1 cellular context compared by ENCODE assay signal in genomic region chr11:117861151-117862018, GRCh38.
TF ChIP-seq lines count a peak whose summit lies in the region.

No MANE protein-coding gene starts in this region.

TF ChIP-seq in SK-N-SH, 30 proteins besides CTCF, POLR2A, EP300 and RAD21 (continued from another document):
- TF ChIP-seq SMC3 (IDR thresholded peaks at IDR 0.05; ENCODE audit: low read depth, low read length) (no peak), POLR2AphosphoS5 (IDR thresholded peaks at IDR 0.05; ENCODE audit: low read depth, low read length) (no peak), TCF12 (IDR thresholded peaks at IDR 0.05) (no peak), TEAD4 (IDR thresholded peaks at IDR 0.05; ENCODE audit: borderline replicate concordance, insufficient read depth) (no peak), MEF2A (IDR thresholded peaks at IDR 0.05; ENCODE audit: borderline replicate concordance, low read depth) (no peak), RFX5 (IDR thresholded peaks at IDR 0.05; ENCODE audit: low read length) (no peak)
TF ChIP-seq in SK-N-SH: peak in this region for 0.
